ENCODE assay signal across 1 cellular context in the genomic region with DNA sequence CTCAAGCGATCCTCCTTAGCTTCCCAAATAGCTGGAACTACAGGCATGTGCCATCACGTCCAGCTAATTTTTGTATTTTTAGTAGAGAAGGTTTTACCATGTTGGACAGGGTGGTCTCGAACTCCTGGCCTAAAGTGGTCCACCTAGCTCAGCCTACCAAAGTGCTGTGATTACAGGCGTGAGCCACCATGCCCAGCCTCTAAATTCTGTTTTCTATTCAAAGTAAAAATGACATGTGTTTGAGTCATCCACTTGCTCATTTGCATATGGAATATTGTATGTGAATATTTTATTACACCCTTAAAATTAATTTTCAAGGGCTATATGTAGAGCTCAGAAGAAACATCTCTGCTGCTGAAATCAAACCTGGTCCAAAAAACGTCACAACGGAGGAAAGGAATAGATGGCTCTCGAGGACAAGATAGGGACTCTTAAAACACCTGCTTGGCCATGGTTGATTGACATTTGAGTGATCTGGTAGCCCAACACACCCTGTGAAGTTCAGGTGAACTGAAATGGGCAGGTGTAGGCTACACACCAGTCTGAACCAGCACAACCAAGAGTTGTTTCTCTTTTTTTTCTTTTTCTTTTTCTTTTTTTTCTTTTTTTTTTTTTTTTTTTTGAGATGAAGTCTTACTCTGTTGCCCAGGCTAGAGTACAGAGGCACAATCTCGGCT.
TF ChIP-seq lines count a peak whose summit lies in the region.

No MANE protein-coding gene starts in this region.

TF ChIP-seq in HepG2, 621 proteins besides CTCF, POLR2A, EP300 and RAD21:
- TF ChIP-seq NFIC (IDR thresholded peaks at IDR 0.05; ENCODE audit: low read length), result no peak
- TF ChIP-seq RBM22 (optimal IDR thresholded peaks at IDR 0.05; ENCODE audit: low read length), result peak; percentile 47
- peak; percentile 47; the same call in 1 of the 2 replicates for TF ChIP-seq POLR2AphosphoS2 (IDR thresholded peaks at IDR 0.05; ENCODE audit: low read depth, low read length)
- no peak for TF ChIP-seq ZNF878 (CRISPR knock-in tag; IDR thresholded peaks at IDR 0.05)
- no peak for TF ChIP-seq SALL2 (CRISPR knock-in tag; IDR thresholded peaks at IDR 0.05)
- TF ChIP-seq ZNF143 (CRISPR knock-in tag; IDR thresholded peaks at IDR 0.05), result no peak
- TF ChIP-seq TEAD2 (CRISPR knock-in tag; IDR thresholded peaks at IDR 0.05), result no peak
- TF ChIP-seq SNAPC4 (CRISPR knock-in tag; IDR thresholded peaks at IDR 0.05), result peak; percentile 95
- TF ChIP-seq ZNF3 (CRISPR knock-in tag; IDR thresholded peaks at IDR 0.05), result no peak
- no peak for TF ChIP-seq YY1 (IDR thresholded peaks at IDR 0.05; ENCODE audit: insufficient read depth, insufficient replicate concordance, low read depth, low read length)
- TF ChIP-seq PAF1 (CRISPR knock-in tag; IDR thresholded peaks at IDR 0.05), result 0 out of 2 replicates have a peak, but pooled peaks have one; percentile 31
- TF ChIP-seq ZNF24 (IDR thresholded peaks at IDR 0.05), result no peak
- TF ChIP-seq SNAPC2 (CRISPR knock-in tag; IDR thresholded peaks at IDR 0.05), result peak; percentile 85; the same call in 1 of the 2 replicates
- TF ChIP-seq AGO2 (optimal IDR thresholded peaks at IDR 0.05; ENCODE audit: low read depth, low read length), result no peak
